Comparison of ENCODE assay signal across 16 cellular contexts in the genomic region with DNA sequence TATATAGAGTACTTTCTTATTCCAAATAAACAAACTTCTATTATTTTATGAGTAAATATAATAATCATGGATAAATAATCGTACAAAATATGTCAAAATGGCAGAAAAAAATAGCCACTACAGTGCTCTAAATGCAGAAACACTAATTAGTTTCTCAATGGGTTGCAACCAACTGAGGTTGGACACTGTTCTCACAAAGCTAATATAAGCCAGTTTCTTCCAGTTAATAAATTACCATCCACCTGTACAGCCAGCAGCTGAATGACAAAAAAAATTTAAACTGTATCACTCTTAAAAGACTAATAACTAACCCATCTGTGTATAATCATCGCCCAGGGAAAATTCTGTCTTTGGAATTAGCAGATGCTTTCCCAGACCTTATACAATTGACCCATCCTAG. TPM values are rescaled to one million over a fixed set of nuclear protein-coding genes. Genes with fewer than 3 reads are reported as not detected.
DNase-seq lines count a peak whose midpoint lies in the region; ATAC-seq and TF ChIP-seq lines count a peak whose summit lies in the region.
"Had no signal": no experiment of that assay in that cellular context is flagged by ENCODE, and none has a peak within 500 bp of the region (broad histone marks: within the 10 kb centered on the region; RNA-seq: fewer than 3 reads in every experiment).

No MANE protein-coding gene starts in this region.

- H3K4me3 ChIP-seq in body of pancreas, result no peak overlapping the region
- H3K4me3 ChIP-seq: BLaER1, HAP-1 had no signal

- WGBS in body of pancreas, 2 donors, result 15 to 17% methylated on average over 2 of the region's 2 CpGs

- H3K36me3 ChIP-seq in body of pancreas (replicated peaks in 1 of 2; ENCODE audit: insufficient read depth in 1 of 2, low read depth in 2 of 2), result peaks cover 0 to 6% of the 10 kb centered on the region in 2 donors

- no peak for DNase-seq in body of pancreas
- no peak for DNase-seq in left lobe of liver (ENCODE audit: low spot score)
- no peak for DNase-seq in T-helper 9 cell
- no peak for DNase-seq in GM10266 (ENCODE audit: extremely low spot score)
- DNase-seq: 8988T; AML-193; Caco-2; CD8-positive, alpha-beta memory T cell; DND-41; GDM1; KBM-7 had no signal

- no peaks in the 10 kb centered on the region for H3K27me3 ChIP-seq in body of pancreas
- H3K27me3 ChIP-seq: BLaER1 had no signal

- H3K4me1 ChIP-seq in body of pancreas, result peaks cover 61% of the 10 kb centered on the region
- H3K4me1 ChIP-seq: BLaER1, Caco-2, HAP-1 had no signal

- TF ChIP-seq CTCF in body of pancreas (IDR thresholded peaks at IDR 0.05) (no peak), GM10266 (IDR thresholded peaks at IDR 0.05; ENCODE audit: control insufficient read depth, insufficient read depth, low read depth, missing control alignments) (no peak)

- H3K9me3 ChIP-seq in body of pancreas, result no peaks in the 10 kb centered on the region
- H3K9me3 ChIP-seq: BLaER1, Caco-2, HAP-1 had no signal

- H3K27ac ChIP-seq in body of pancreas, result peak overlapping the region in 2 of 4 donors; percentile 1 to 73
- H3K27ac ChIP-seq: BLaER1 had no signal

- intact Hi-C loops in body of pancreas (cut with DNase I), result loop anchor here (10.0 kb wide), 1 partner anchor 368 kb away; no protein-coding TSS in a partner anchor

- TF ChIP-seq POLR2A in body of pancreas (IDR thresholded peaks at IDR 0.05), result no peak

- ATAC-seq in GM18861 (IDR thresholded peaks at IDR 0.05; ENCODE audit: unreplicated experiment) (peak; percentile 69), HG03108 (IDR thresholded peaks at IDR 0.05; ENCODE audit: unreplicated experiment) (peak; percentile 59), body of pancreas (peak; percentile 55), left lobe of liver (peak; percentile 81), HG02938 (IDR thresholded peaks at IDR 0.05; ENCODE audit: unreplicated experiment) (no peak)

RNA-seq across cellular contexts. Expression of gene GDAP2, which starts 36.9 kb away (rescaled TPM):
- total RNA-seq in body of pancreas, result 10 to 100 TPM; 15.8 to 20.8 TPM
- total RNA-seq in left lobe of liver, result 13.7 TPM

RNA-seq across cellular contexts. Expression of gene WDR3, which starts 37.0 kb away (rescaled TPM):
- total RNA-seq in body of pancreas (1 to 10 TPM; 5.3 to 8.8 TPM), left lobe of liver (14.6 TPM)
